Comparison of ENCODE assay signal across 11 cellular contexts in genomic region chr2:109322111-109322510, GRCh38.
A peak's percentile ranks its signal among the peaks of the same experiment; 100 is the strongest.
DNase-seq lines count a peak whose midpoint lies in the region; ATAC-seq and TF ChIP-seq lines count a peak whose summit lies in the region.
"Had no signal": no experiment of that assay in that cellular context is flagged by ENCODE, and none has a peak within 500 bp of the region (broad histone marks: within the 10 kb centered on the region; RNA-seq: fewer than 3 reads in every experiment).

No MANE protein-coding gene starts in this region.

- peak overlapping the region; percentile 86 to 88 for H3K27ac ChIP-seq in ascending aorta
- H3K27ac ChIP-seq in heart left ventricle = peak overlapping the region; percentile 47 to 87 (median 72)

- H3K4me3 Mint-ChIP-seq in activated naive CD8-positive, alpha-beta T cell treated with anti-CD3 and anti-CD28 coated beads, Interleukin-2, amount 50 U/mL, for 24 hours = no peak overlapping the region
- H3K4me3 Mint-ChIP-seq: activated naive CD4-positive, alpha-beta T cell treated with anti-CD3 and anti-CD28 coated beads, Interleukin-2, amount 50 U/mL, for 24 hours; neural crest cell had no signal

- H3K36me3 Mint-ChIP-seq in activated naive CD8-positive, alpha-beta T cell treated with anti-CD3 and anti-CD28 coated beads, Interleukin-2, amount 50 U/mL, for 24 hours (ENCODE audit: low read depth) = no peaks in the 10 kb centered on the region
- H3K36me3 Mint-ChIP-seq: activated naive CD4-positive, alpha-beta T cell treated with anti-CD3 and anti-CD28 coated beads, Interleukin-2, amount 50 U/mL, for 24 hours had no signal

- no peaks in the 10 kb centered on the region for H3K9me3 Mint-ChIP-seq in activated naive CD8-positive, alpha-beta T cell treated with anti-CD3 and anti-CD28 coated beads, Interleukin-2, amount 50 U/mL, for 24 hours
- H3K9me3 Mint-ChIP-seq: activated naive CD4-positive, alpha-beta T cell treated with anti-CD3 and anti-CD28 coated beads, Interleukin-2, amount 50 U/mL, for 24 hours had no signal

- no peaks in the 10 kb centered on the region for H3K36me3 ChIP-seq in ascending aorta
- H3K36me3 ChIP-seq in heart left ventricle = no peaks in the 10 kb centered on the region

- TF ChIP-seq POLR2A in heart left ventricle (IDR thresholded peaks at IDR 0.05) = no peak

- H3K4me1 ChIP-seq in ascending aorta = peaks cover 30 to 67% of the 10 kb centered on the region in 2 donors
- H3K4me1 ChIP-seq in heart left ventricle = peaks cover 22 to 91% (median 71%) of the 10 kb centered on the region in 12 donors

- H3K4me1 Mint-ChIP-seq in activated naive CD8-positive, alpha-beta T cell treated with anti-CD3 and anti-CD28 coated beads, Interleukin-2, amount 50 U/mL, for 24 hours = peaks cover 22% of the 10 kb centered on the region

- no peaks in the 10 kb centered on the region for H3K9me3 ChIP-seq in ascending aorta
- H3K9me3 ChIP-seq in heart left ventricle = no peaks in the 10 kb centered on the region

- no peak overlapping the region for H3K4me3 ChIP-seq in AG10803 (ENCODE audit: low read length)
- H3K4me3 ChIP-seq in ascending aorta = peak overlapping the region in 1 of 2 donors; percentile 17
- H3K4me3 ChIP-seq in heart left ventricle = no peak overlapping the region

- peak; percentile 99 for DNase-seq in AG10803 (ENCODE audit: low read depth)
- peak; percentile 80 to 98 for DNase-seq in ascending aorta (ENCODE audit: low spot score in 2 of 2)
- DNase-seq in heart left ventricle = peak; percentile 81 to 92 (median 87)
- DNase-seq in posterior vena cava (ENCODE audit: low spot score) = peak; percentile 96
- DNase-seq in NOMO-1 (lab: John Stamatoyannopoulos, UW; ENCODE audit: unreplicated experiment in 2 of 2) = no peak
- no peak for DNase-seq in NCI-H526 treated with DMSO at 0.1 percent for 48 hours (lab: John Stamatoyannopoulos, UW)
- DNase-seq in activated naive CD8-positive, alpha-beta T cell treated with anti-CD3 and anti-CD28 coated beads, Interleukin-2, amount 50 U/mL, for 24 hours = no peak
- DNase-seq in cerebellar nuclear complex (lab: John Stamatoyannopoulos, UW) = no peak

- H3K27ac Mint-ChIP-seq in activated naive CD8-positive, alpha-beta T cell treated with anti-CD3 and anti-CD28 coated beads, Interleukin-2, amount 50 U/mL, for 24 hours = no peak overlapping the region

- no peak; the same call in 1 of the 2 replicates for TF ChIP-seq CTCF in AG10803 (conservative IDR thresholded peaks at IDR 0.05; ENCODE audit: low read length)
- no peak for TF ChIP-seq CTCF in ascending aorta (IDR thresholded peaks at IDR 0.05)
- TF ChIP-seq CTCF in heart left ventricle (IDR thresholded peaks at IDR 0.05) = peak in 1 of 12 donors; percentile 14

- no peaks in the 10 kb centered on the region for H3K27me3 Mint-ChIP-seq in activated naive CD8-positive, alpha-beta T cell treated with anti-CD3 and anti-CD28 coated beads, Interleukin-2, amount 50 U/mL, for 24 hours
- H3K27me3 Mint-ChIP-seq: activated naive CD4-positive, alpha-beta T cell treated with anti-CD3 and anti-CD28 coated beads, Interleukin-2, amount 50 U/mL, for 24 hours had no signal

- intact Hi-C loops in ascending aorta (cut with DNase I) = loop anchor here (1.0 to 10.0 kb wide), 4 partner anchors 35 to 163 kb away; no protein-coding TSS in a partner anchor
- intact Hi-C loops in heart left ventricle (cut with DNase I) = loop anchor here in 3 of 10 donors (5.0 to 10.0 kb wide), 4 partner anchors 60 to 197 kb away; partner anchors contain the start of gene SH3RF3 (in 2 of the 3)
- intact Hi-C loops in posterior vena cava (cut with DNase I) = loop anchor here in 1 of 2 donors (2.0 kb wide), 1 partner anchor 193 kb away; the partner anchor contains the start of gene SH3RF3

- WGBS in heart left ventricle, 4 donors = 23 to 38% (median 30%) methylated on average over 6 of the region's 6 CpGs

- ATAC-seq in heart left ventricle = peak; percentile 67 to 81 (median 78)
- ATAC-seq in activated naive CD8-positive, alpha-beta T cell treated with anti-CD3 and anti-CD28 coated beads, Interleukin-2, amount 50 U/mL, for 24 hours = no peak
- ATAC-seq: Panc1 had no signal

- H3K27me3 ChIP-seq in ascending aorta = no peaks in the 10 kb centered on the region
- no peaks in the 10 kb centered on the region for H3K27me3 ChIP-seq in heart left ventricle

Comparison
In these comparisons a context has a peak if more than half of its experiments do, and no peak if none do; other contexts are left out.
1. DNase-seq: peak in AG10803 (single experiment), ascending aorta (2 of 2), heart left ventricle (5 of 5) and posterior vena cava (single experiment); none in NOMO-1 (0 of 2), NCI-H526 treated with DMSO at 0.1 percent for 48 hours (single experiment), activated naive CD8-positive, alpha-beta T cell treated with anti-CD3 and anti-CD28 coated beads, Interleukin-2, amount 50 U/mL, for 24 hours (single experiment) and cerebellar nuclear complex (0 of 2).